Comparison of ENCODE assay signal across 15 cellular contexts in genomic region chr4:137663376-137664054, GRCh38.
A peak's percentile ranks its signal among the peaks of the same experiment; 100 is the strongest.
DNase-seq lines count a peak whose midpoint lies in the region; ATAC-seq and TF ChIP-seq lines count a peak whose summit lies in the region.
"Had no signal": no experiment of that assay in that cellular context is flagged by ENCODE, and none has a peak within 500 bp of the region (broad histone marks: within the 10 kb centered on the region; RNA-seq: fewer than 3 reads in every experiment).

No MANE protein-coding gene starts in this region.

- no peak for TF ChIP-seq EP300 in stomach (IDR thresholded peaks at IDR 0.05)

- H3K79me2 ChIP-seq in PC-3 (ENCODE audit: low read length) = no peaks in the 10 kb centered on the region

- TF ChIP-seq POLR2A in stomach (IDR thresholded peaks at IDR 0.05) = no peak

- no TSS peak for BruUV-seq in PC-3 (replicated peaks; lab: Mats Ljungman, UMichigan)

- intact Hi-C loops in PC-3 (cut with micrococcal nuclease) = loop anchor here (1.0 to 10.0 kb wide), 3 partner anchors 15 to 541 kb away; no protein-coding TSS in a partner anchor
- intact Hi-C loops in stomach (cut with DNase I; ENCODE audit: low total_unique reads) = no loop called here

- H4K20me1 ChIP-seq in PC-3 (ENCODE audit: low read length) = no peaks in the 10 kb centered on the region

- H2AFZ ChIP-seq in PC-3 (ENCODE audit: low read length) = peak overlapping the region; percentile 69

- DNase-seq in PC-3 = no peak
- no peak for DNase-seq in stomach
- no peak for DNase-seq in stimulated activated CD8-positive, alpha-beta memory T cell treated with anti-CD3 and anti-CD28 coated beads, Interleukin-4, amount 100 ng/mL, for 48 hours
- DNase-seq in CD1c-positive myeloid dendritic cell (ENCODE audit: extremely low spot score) = no peak
- DNase-seq in NCI-H526 (lab: John Stamatoyannopoulos, UW) = no peak
- DNase-seq: activated CD4-positive, alpha-beta T cell treated with anti-CD3 and anti-CD28 coated beads, Interleukin-2, amount 50 U/mL, for 4 hours; CD4-positive, CD25-positive, alpha-beta regulatory T cell; H7; hypothalamus; NCI-H446; T-helper 17 cell had no signal

- H3K4me1 ChIP-seq in PC-3 (ENCODE audit: insufficient read depth, low read length) = peaks cover 18% of the 10 kb centered on the region
- no peaks in the 10 kb centered on the region for H3K4me1 ChIP-seq in duodenal mucosa (ENCODE audit: control insufficient read depth in 1 of 2, insufficient read depth in 2 of 2, low read length in 2 of 2)
- no peaks in the 10 kb centered on the region for H3K4me1 ChIP-seq in mucosa of rectum (ENCODE audit: control insufficient read depth in 2 of 2, insufficient read depth in 2 of 2, low read length in 2 of 2)
- peaks cover 0 to 19% (median 5%) of the 10 kb centered on the region in 4 donors for H3K4me1 ChIP-seq in stomach

- POLR2A ChIA-PET in PC-3 (lab: Charles Lee; ENCODE audit: unreplicated experiment) = interaction anchor here (0.6 kb wide), 1 partner anchor 692 kb away, joined by 16 read pairs; no protein-coding TSS in a partner anchor

- H3K36me3 ChIP-seq in PC-3 (ENCODE audit: low read depth, low read length) (no peaks in the 10 kb centered on the region), duodenal mucosa (ENCODE audit: control insufficient read depth in 1 of 2, insufficient read depth in 2 of 2, low read length in 2 of 2) (no peaks in the 10 kb centered on the region), mucosa of rectum (ENCODE audit: control insufficient read depth in 2 of 2, insufficient read depth in 2 of 2, low read length in 2 of 2) (no peaks in the 10 kb centered on the region), stomach (no peaks in the 10 kb centered on the region)

- CTCF ChIA-PET in PC-3 (lab: Charles Lee) = interaction anchor here (0.9 kb wide), 1 partner anchor 539 kb away, joined by 3 read pairs; no protein-coding TSS in a partner anchor

- 52 to 65% (median 63%) methylated on average over 5 of the region's 5 CpGs for WGBS in stomach, 5 donors

- no peak overlapping the region for H3K4me3 ChIP-seq in PC-3 (ENCODE audit: low read length)
- H3K4me3 ChIP-seq in duodenal mucosa (ENCODE audit: low read depth in 1 of 2, low read length in 2 of 2) = no peak overlapping the region
- H3K4me3 ChIP-seq in mucosa of rectum (ENCODE audit: low read length in 2 of 2) = no peak overlapping the region
- no peak overlapping the region for H3K4me3 ChIP-seq in stomach
- H3K4me3 ChIP-seq: lung had no signal

- H3K27ac ChIP-seq in PC-3 (ENCODE audit: low read length) = peak overlapping the region; percentile 19
- peak overlapping the region; percentile 51 for H3K27ac ChIP-seq in duodenal mucosa (ENCODE audit: low read depth, low read length)
- peak overlapping the region; percentile 7 to 29 for H3K27ac ChIP-seq in mucosa of rectum (ENCODE audit: low read depth in 2 of 2, low read length in 2 of 2)
- H3K27ac ChIP-seq in stomach = peak overlapping the region in 4 of 5 donors; percentile 19 to 64 (median 38)

- H3K4me2 ChIP-seq in PC-3 (ENCODE audit: low read length) = peak overlapping the region; percentile 53

- no peaks in the 10 kb centered on the region for H3F3A ChIP-seq in PC-3 (ENCODE audit: low read length, unreplicated experiment)

- no peak for TF ChIP-seq CTCF in PC-3 (conservative IDR thresholded peaks at IDR 0.05; ENCODE audit: low read depth, low read length)
- no peak for TF ChIP-seq CTCF in stomach (IDR thresholded peaks at IDR 0.05)

- no peaks in the 10 kb centered on the region for H3K9me3 ChIP-seq in PC-3 (ENCODE audit: low read length)
- peaks cover 3 to 7% of the 10 kb centered on the region in 2 donors for H3K9me3 ChIP-seq in duodenal mucosa (ENCODE audit: control insufficient read depth in 1 of 2, low read length in 2 of 2)
- no peaks in the 10 kb centered on the region for H3K9me3 ChIP-seq in mucosa of rectum (ENCODE audit: control insufficient read depth in 2 of 2, low read length in 2 of 2)
- H3K9me3 ChIP-seq in stomach = peaks cover 0 to 7% (median 0%) of the 10 kb centered on the region in 4 donors

- ATAC-seq in PC-3 = peak; percentile 18; the same call in 1 of the 2 replicates
- no peak for ATAC-seq in HG02885 (IDR thresholded peaks at IDR 0.05; ENCODE audit: poor library complexity, unreplicated experiment)
- ATAC-seq: T-helper 17 cell had no signal

- no peaks in the 10 kb centered on the region for H3K9me2 ChIP-seq in PC-3 (replicated peaks; ENCODE audit: low read length)

- H3K9ac ChIP-seq in PC-3 (ENCODE audit: low read length) (no peak overlapping the region), duodenal mucosa (ENCODE audit: low read depth in 1 of 2, low read length in 2 of 2) (no peak overlapping the region), mucosa of rectum (ENCODE audit: low read depth in 1 of 2, low read length in 2 of 2) (no peak overlapping the region)

- H3K27me3 ChIP-seq in PC-3 (ENCODE audit: low read length) = no peaks in the 10 kb centered on the region
- no peaks in the 10 kb centered on the region for H3K27me3 ChIP-seq in duodenal mucosa (ENCODE audit: control insufficient read depth in 1 of 2, insufficient read depth in 2 of 2, low read length in 2 of 2)
- H3K27me3 ChIP-seq in mucosa of rectum (ENCODE audit: control insufficient read depth in 2 of 2, insufficient read depth in 2 of 2, low read length in 2 of 2) = no peaks in the 10 kb centered on the region
- H3K27me3 ChIP-seq in stomach = no peaks in the 10 kb centered on the region
